Comparison of ENCODE assay signal across 36 cellular contexts in the genomic region with DNA sequence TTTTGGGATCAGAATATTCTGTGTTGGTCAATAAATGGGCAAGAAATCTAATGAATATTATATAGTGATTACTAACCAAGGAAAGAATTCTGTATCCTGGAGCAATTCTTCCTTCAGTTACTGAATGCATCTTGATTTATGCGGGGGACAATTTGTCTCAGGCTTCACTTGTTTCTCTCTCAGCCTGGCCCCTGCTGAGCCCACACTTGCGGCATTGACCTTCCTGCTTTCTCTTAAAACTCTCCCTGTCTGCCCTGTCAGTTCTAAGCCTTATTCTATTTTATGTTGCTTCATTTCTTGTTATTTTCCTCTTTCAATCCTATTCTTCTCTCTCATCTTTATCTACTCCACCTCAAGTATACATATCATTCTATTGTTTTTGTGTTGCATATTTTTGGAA.
"Had no signal": no experiment of that assay in that cellular context is flagged by ENCODE, and none has a peak within 500 bp of the region (broad histone marks: within the 10 kb centered on the region; RNA-seq: fewer than 3 reads in every experiment).

No MANE protein-coding gene starts in this region.

- H3K27me3 ChIP-seq: adrenal gland, body of pancreas, brain microvascular endothelial cell, breast epithelium had no signal

- H3K36me3 ChIP-seq: adrenal gland, brain microvascular endothelial cell, breast epithelium had no signal

- H3K27ac ChIP-seq: adrenal gland, body of pancreas, brain microvascular endothelial cell, breast epithelium, VCaP had no signal

- ATAC-seq: activated CD4-positive, CD25-positive, alpha-beta regulatory T cell treated with anti-CD3 and anti-CD28 coated beads, Interleukin-2, amount 50 U/mL, for 24 hours; activated CD8-positive, alpha-beta T cell treated with anti-CD3 and anti-CD28 coated beads for 36 hours; activated naive CD4-positive, alpha-beta T cell treated with anti-CD3 and anti-CD28 coated beads, Interleukin-2, amount 50 U/mL, for 72 hours; activated T-cell treated with anti-CD3 and anti-CD28 coated beads, Interleukin-2, amount 50 U/mL, for 4 hours; activated T-cell treated with anti-CD3 and anti-CD28 coated beads, Interleukin-2, amount 50 U/mL, for 72 hours; activated T-helper 17 cell treated with anti-CD3 and anti-CD28 coated beads, Interleukin-2, amount 50 U/mL, for 72 hours; body of pancreas had no signal

- H3K4me3 ChIP-seq: adrenal gland, body of pancreas, breast epithelium had no signal

- H3K9me3 ChIP-seq: adrenal gland, body of pancreas had no signal

- H3K27me3 Mint-ChIP-seq: activated CD4-positive, alpha-beta memory T cell treated with anti-CD3 and anti-CD28 coated beads for 36 hours; activated CD4-positive, alpha-beta T cell treated with anti-CD3 and anti-CD28 coated beads, Interleukin-2, amount 10 ng/mL, durations not matched to agents 24 days and 14 days; activated CD8-positive, alpha-beta T cell treated with anti-CD3 and anti-CD28 coated beads for 36 hours; activated naive CD8-positive, alpha-beta T cell treated with anti-CD3 and anti-CD28 coated beads for 36 hours; activated T-helper 17 cell treated with anti-CD3 and anti-CD28 coated beads, Interleukin-2, amount 50 U/mL, for 72 hours had no signal

- H3K36me3 Mint-ChIP-seq: activated CD4-positive, alpha-beta memory T cell treated with anti-CD3 and anti-CD28 coated beads for 36 hours; activated naive CD8-positive, alpha-beta T cell treated with anti-CD3 and anti-CD28 coated beads for 36 hours had no signal

- H3K4me3 Mint-ChIP-seq: activated CD4-positive, alpha-beta memory T cell treated with anti-CD3 and anti-CD28 coated beads for 36 hours; activated CD4-positive, alpha-beta T cell treated with anti-CD3 and anti-CD28 coated beads, Interleukin-2, amount 10 ng/mL, durations not matched to agents 24 days and 14 days; activated CD8-positive, alpha-beta T cell treated with anti-CD3 and anti-CD28 coated beads for 36 hours; activated naive CD4-positive, alpha-beta T cell treated with anti-CD3 and anti-CD28 coated beads for 36 hours; activated naive CD8-positive, alpha-beta T cell treated with anti-CD3 and anti-CD28 coated beads for 36 hours; activated T-cell treated with anti-CD3 and anti-CD28 coated beads, Interleukin-2, amount 50 U/mL, for 4 hours; activated T-cell treated with anti-CD3 and anti-CD28 coated beads, Interleukin-2, amount 50 U/mL, for 72 hours; activated T-helper 1 cell treated with anti-CD3 and anti-CD28 coated beads, Interleukin-12 subunit alpha, Interleukin-12 subunit beta, Interleukin-2, Interleukin-4 antibody, amounts not matched to agents 30 ng/mL and 10 ng/mL and 1 ng/mL, durations not matched to agents 14 hours and 24 hours and 36 hours; activated T-helper 17 cell treated with anti-CD3 and anti-CD28 coated beads, Interleukin-2, amount 50 U/mL, for 72 hours; T-helper 1 cell treated with Interleukin-12 subunit alpha and Interleukin-12 subunit beta and Interleukin-4 antibody, amounts not matched to agents 30 μg/mL and 1 μg/mL, for 36 hours; T-helper 2 cell treated with Interferon-gamma antibody and Interleukin-4, amounts not matched to agents 5 μg/mL and 100 μg/mL, for 36 hours had no signal

- H3K4me1 ChIP-seq: adrenal gland, body of pancreas, breast epithelium had no signal

- H3K9me3 Mint-ChIP-seq: activated T-helper 1 cell treated with anti-CD3 and anti-CD28 coated beads, Interleukin-12 subunit alpha, Interleukin-12 subunit beta, Interleukin-2, Interleukin-4 antibody, amounts not matched to agents 30 ng/mL and 10 ng/mL and 1 ng/mL, durations not matched to agents 14 hours and 24 hours and 36 hours; T-helper 2 cell treated with Interferon-gamma antibody and Interleukin-4, amounts not matched to agents 5 μg/mL and 100 μg/mL, for 36 hours had no signal

- H3K27ac Mint-ChIP-seq: activated CD4-positive, alpha-beta memory T cell treated with anti-CD3 and anti-CD28 coated beads for 36 hours; activated CD4-positive, alpha-beta T cell treated with anti-CD3 and anti-CD28 coated beads, Interleukin-2, amount 10 ng/mL, durations not matched to agents 24 days and 14 days; activated CD8-positive, alpha-beta T cell treated with anti-CD3 and anti-CD28 coated beads for 36 hours; activated naive CD4-positive, alpha-beta T cell treated with anti-CD3 and anti-CD28 coated beads for 36 hours; activated naive CD4-positive, alpha-beta T cell treated with anti-CD3 and anti-CD28 coated beads, Interleukin-2, amount 50 U/mL, for 72 hours; activated naive CD8-positive, alpha-beta T cell treated with anti-CD3 and anti-CD28 coated beads for 36 hours; activated T-cell treated with anti-CD3 and anti-CD28 coated beads, Interleukin-2, amount 50 U/mL, for 72 hours; activated T-helper 1 cell treated with anti-CD3 and anti-CD28 coated beads, Interleukin-12 subunit alpha, Interleukin-12 subunit beta, Interleukin-2, Interleukin-4 antibody, amounts not matched to agents 30 ng/mL and 10 ng/mL and 1 ng/mL, durations not matched to agents 14 hours and 24 hours and 36 hours; activated T-helper 17 cell treated with anti-CD3 and anti-CD28 coated beads, Interleukin-2, amount 50 U/mL, for 72 hours; T-helper 1 cell treated with Interleukin-12 subunit alpha and Interleukin-12 subunit beta and Interleukin-4 antibody, amounts not matched to agents 30 μg/mL and 1 μg/mL, for 36 hours; T-helper 2 cell treated with Interferon-gamma antibody and Interleukin-4, amounts not matched to agents 5 μg/mL and 100 μg/mL, for 36 hours had no signal

- H3K4me1 Mint-ChIP-seq: activated CD4-positive, alpha-beta T cell treated with anti-CD3 and anti-CD28 coated beads, Interleukin-2, amount 10 ng/mL, durations not matched to agents 24 days and 14 days; activated naive CD8-positive, alpha-beta T cell treated with anti-CD3 and anti-CD28 coated beads for 36 hours; activated T-helper 17 cell treated with anti-CD3 and anti-CD28 coated beads, Interleukin-2, amount 50 U/mL, for 72 hours had no signal

- DNase-seq: activated CD4-positive, alpha-beta memory T cell treated with anti-CD3 and anti-CD28 coated beads for 36 hours; activated CD4-positive, alpha-beta T cell treated with anti-CD3 and anti-CD28 coated beads for 1 hour; activated CD4-positive, alpha-beta T cell treated with anti-CD3 and anti-CD28 coated beads for 4 hours; activated CD4-positive, alpha-beta T cell treated with anti-CD3 and anti-CD28 coated beads, Interleukin-2, amount 10 ng/mL, durations not matched to agents 24 days and 14 days; activated CD4-positive, alpha-beta T cell treated with anti-CD3 and anti-CD28 coated beads, Interleukin-2, amount 50 U/mL, for 1 hour; activated CD4-positive, alpha-beta T cell treated with anti-CD3 and anti-CD28 coated beads, Interleukin-2, amount 50 U/mL, for 4 hours; activated CD4-positive, CD25-positive, alpha-beta regulatory T cell; activated CD8-positive, alpha-beta memory T cell treated with anti-CD3 and anti-CD28 coated beads, Interleukin-2, amount 50 U/mL, for 4 hours; activated CD8-positive, alpha-beta T cell treated with anti-CD3 and anti-CD28 coated beads for 36 hours; activated effector memory CD4-positive, alpha-beta T cell treated with anti-CD3 and anti-CD28 coated beads, Interleukin-2, amount 50 U/mL, for 16 hours; activated gamma-delta T cell treated with Interleukin-2 at 50 U/mL for 16 hours; activated naive CD4-positive, alpha-beta T cell; activated naive CD4-positive, alpha-beta T cell treated with anti-CD3 and anti-CD28 coated beads for 36 hours; activated naive CD4-positive, alpha-beta T cell treated with anti-CD3 and anti-CD28 coated beads, Interleukin-2, amount 50 U/mL, for 16 hours; activated naive CD8-positive, alpha-beta T cell treated with anti-CD3 and anti-CD28 coated beads for 36 hours; activated T-cell treated with anti-CD3 and anti-CD28 coated beads for 4 hours; activated T-cell treated with anti-CD3 and anti-CD28 coated beads, Interleukin-2, amount 50 U/mL, for 1 hour; activated T-cell treated with anti-CD3 and anti-CD28 coated beads, Interleukin-2, amount 50 U/mL, for 4 hours; activated T-cell treated with anti-CD3 and anti-CD28 coated beads, Interleukin-2, amount 50 U/mL, for 72 hours; adrenal gland; amniotic stem cell; aorta; body of pancreas; brain microvascular endothelial cell; central memory CD4-positive, alpha-beta T cell; T-helper 1 cell; T-helper 2 cell; T-helper 9 cell had no signal
